1 cellular context compared by ENCODE assay signal in genomic region chr1:43313771-43314170, GRCh38.
TF ChIP-seq lines count a peak whose summit lies in the region.

No MANE protein-coding gene starts in this region.

TF ChIP-seq in liver, 16 proteins besides CTCF, POLR2A, EP300 and RAD21:
- TF ChIP-seq, protein P1, sequence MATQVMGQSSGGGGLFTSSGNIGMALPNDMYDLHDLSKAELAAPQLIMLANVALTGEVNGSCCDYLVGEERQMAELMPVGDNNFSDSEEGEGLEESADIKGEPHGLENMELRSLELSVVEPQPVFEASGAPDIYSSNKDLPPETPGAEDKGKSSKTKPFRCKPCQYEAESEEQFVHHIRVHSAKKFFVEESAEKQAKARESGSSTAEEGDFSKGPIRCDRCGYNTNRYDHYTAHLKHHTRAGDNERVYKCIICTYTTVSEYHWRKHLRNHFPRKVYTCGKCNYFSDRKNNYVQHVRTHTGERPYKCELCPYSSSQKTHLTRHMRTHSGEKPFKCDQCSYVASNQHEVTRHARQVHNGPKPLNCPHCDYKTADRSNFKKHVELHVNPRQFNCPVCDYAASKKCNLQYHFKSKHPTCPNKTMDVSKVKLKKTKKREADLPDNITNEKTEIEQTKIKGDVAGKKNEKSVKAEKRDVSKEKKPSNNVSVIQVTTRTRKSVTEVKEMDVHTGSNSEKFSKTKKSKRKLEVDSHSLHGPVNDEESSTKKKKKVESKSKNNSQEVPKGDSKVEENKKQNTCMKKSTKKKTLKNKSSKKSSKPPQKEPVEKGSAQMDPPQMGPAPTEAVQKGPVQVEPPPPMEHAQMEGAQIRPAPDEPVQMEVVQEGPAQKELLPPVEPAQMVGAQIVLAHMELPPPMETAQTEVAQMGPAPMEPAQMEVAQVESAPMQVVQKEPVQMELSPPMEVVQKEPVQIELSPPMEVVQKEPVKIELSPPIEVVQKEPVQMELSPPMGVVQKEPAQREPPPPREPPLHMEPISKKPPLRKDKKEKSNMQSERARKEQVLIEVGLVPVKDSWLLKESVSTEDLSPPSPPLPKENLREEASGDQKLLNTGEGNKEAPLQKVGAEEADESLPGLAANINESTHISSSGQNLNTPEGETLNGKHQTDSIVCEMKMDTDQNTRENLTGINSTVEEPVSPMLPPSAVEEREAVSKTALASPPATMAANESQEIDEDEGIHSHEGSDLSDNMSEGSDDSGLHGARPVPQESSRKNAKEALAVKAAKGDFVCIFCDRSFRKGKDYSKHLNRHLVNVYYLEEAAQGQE (IDR thresholded peaks at IDR 0.05): peak; percentile 20
- TF ChIP-seq RXRA (IDR thresholded peaks at IDR 0.05): peak; percentile 98
- peak; percentile 63 to 77 for TF ChIP-seq HNF4A (conservative IDR thresholded peaks at IDR 0.05)
- TF ChIP-seq NR2F2 (IDR thresholded peaks at IDR 0.05): peak; percentile 34
- TF ChIP-seq FOXA1 (IDR thresholded peaks at IDR 0.05): peak; percentile 71
- TF ChIP-seq SP1 (IDR thresholded peaks at IDR 0.05): peak; percentile 72
- TF ChIP-seq ZBTB33 (IDR thresholded peaks at IDR 0.05): no peak
- TF ChIP-seq, protein P2, sequence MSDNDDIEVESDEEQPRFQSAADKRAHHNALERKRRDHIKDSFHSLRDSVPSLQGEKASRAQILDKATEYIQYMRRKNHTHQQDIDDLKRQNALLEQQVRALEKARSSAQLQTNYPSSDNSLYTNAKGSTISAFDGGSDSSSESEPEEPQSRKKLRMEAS (IDR thresholded peaks at IDR 0.05): no peak
- TF ChIP-seq FOXA2 (IDR thresholded peaks at IDR 0.05): peak; percentile 76
